Comparison of ENCODE assay signal across 16 cellular contexts in genomic region chr11:116175707-116176106, GRCh38.
"Had no signal": no experiment of that assay in that cellular context is flagged by ENCODE, and none has a peak within 500 bp of the region (broad histone marks: within the 10 kb centered on the region; RNA-seq: fewer than 3 reads in every experiment).

No MANE protein-coding gene starts in this region.

- H3K36me3 ChIP-seq: gastrocnemius medialis, left ventricle myocardium inferior, ovary had no signal

- H3K4me1 Mint-ChIP-seq: activated CD4-positive, alpha-beta T cell treated with anti-CD3 and anti-CD28 coated beads, Interleukin-2, amount 10 ng/mL, durations not matched to agents 7 days and 5 days; activated naive CD8-positive, alpha-beta T cell treated with anti-CD3 and anti-CD28 coated beads for 36 hours had no signal

- H3K27ac ChIP-seq: gastrocnemius medialis, hepatocyte, left ventricle myocardium inferior, ovary, testis had no signal

- DNase-seq: activated gamma-delta T cell; activated naive CD8-positive, alpha-beta T cell treated with anti-CD3 and anti-CD28 coated beads for 36 hours; activated T-cell treated with anti-CD3 and anti-CD28 coated beads, Interleukin-2, amount 50 U/mL, for 24 hours; effector CD4-positive, alpha-beta T cell; gastrocnemius medialis; kidney; left ventricle myocardium inferior; natural killer cell; ovary; stimulated activated CD4-positive, alpha-beta T cell treated with anti-CD3 and anti-CD28 coated beads, Interleukin-4, amount 100 ng/mL, for 4 hours; stimulated activated naive CD8-positive, alpha-beta T cell treated with anti-CD3 and anti-CD28 coated beads, Interleukin-15, amount 100 ng/mL, for 72 hours; testis had no signal

- H3K9me3 ChIP-seq: gastrocnemius medialis, left ventricle myocardium inferior, ovary, testis had no signal

- H3K4me3 ChIP-seq: gastrocnemius medialis, hepatocyte, left ventricle myocardium inferior, ovary, testis had no signal

- ATAC-seq: gastrocnemius medialis; natural killer cell; stimulated activated naive CD8-positive, alpha-beta T cell treated with anti-CD3 and anti-CD28 coated beads, Interleukin-15, amount 100 ng/mL, for 72 hours; WTC11 had no signal

- H3K27me3 Mint-ChIP-seq: activated CD4-positive, alpha-beta T cell treated with anti-CD3 and anti-CD28 coated beads, Interleukin-2, amount 10 ng/mL, durations not matched to agents 7 days and 5 days had no signal

- H3K4me1 ChIP-seq: gastrocnemius medialis, testis had no signal

- H3K4me3 Mint-ChIP-seq: activated CD4-positive, alpha-beta T cell treated with anti-CD3 and anti-CD28 coated beads, Interleukin-2, amount 10 ng/mL, durations not matched to agents 7 days and 5 days; activated naive CD8-positive, alpha-beta T cell treated with anti-CD3 and anti-CD28 coated beads for 36 hours; activated T-cell treated with anti-CD3 and anti-CD28 coated beads, Interleukin-2, amount 50 U/mL, for 24 hours; memory B cell; natural killer cell; stimulated activated naive CD8-positive, alpha-beta T cell treated with anti-CD3 and anti-CD28 coated beads, Interleukin-15, amount 100 ng/mL, for 72 hours; WTC11 had no signal

- H3K36me3 Mint-ChIP-seq: activated naive CD8-positive, alpha-beta T cell treated with anti-CD3 and anti-CD28 coated beads for 36 hours; memory B cell; natural killer cell; WTC11 had no signal

- H3K9me3 Mint-ChIP-seq: activated CD4-positive, alpha-beta T cell treated with anti-CD3 and anti-CD28 coated beads, Interleukin-2, amount 10 ng/mL, durations not matched to agents 7 days and 5 days; activated naive CD8-positive, alpha-beta T cell treated with anti-CD3 and anti-CD28 coated beads for 36 hours; activated T-cell treated with anti-CD3 and anti-CD28 coated beads, Interleukin-2, amount 50 U/mL, for 24 hours; memory B cell; natural killer cell; stimulated activated naive CD8-positive, alpha-beta T cell treated with anti-CD3 and anti-CD28 coated beads, Interleukin-15, amount 100 ng/mL, for 72 hours; WTC11 had no signal

- H3K27me3 ChIP-seq: ovary, testis had no signal

- H3K27ac Mint-ChIP-seq: activated CD4-positive, alpha-beta T cell treated with anti-CD3 and anti-CD28 coated beads, Interleukin-2, amount 10 ng/mL, durations not matched to agents 7 days and 5 days; activated naive CD8-positive, alpha-beta T cell treated with anti-CD3 and anti-CD28 coated beads for 36 hours; activated T-cell treated with anti-CD3 and anti-CD28 coated beads, Interleukin-2, amount 50 U/mL, for 24 hours; memory B cell; natural killer cell; WTC11 had no signal
